ENCODE assay signal across 9 cellular contexts in genomic region chr1:114353233-114353632, GRCh38.
DNase-seq lines count a peak whose midpoint lies in the region; ATAC-seq and TF ChIP-seq lines count a peak whose summit lies in the region.
"Had no signal": no experiment of that assay in that cellular context is flagged by ENCODE, and none has a peak within 500 bp of the region (broad histone marks: within the 10 kb centered on the region; RNA-seq: fewer than 3 reads in every experiment).

No MANE protein-coding gene starts in this region.

- POLR2A ChIA-PET in CD4-positive, alpha-beta T cell (lab: Charles Lee) = no interaction called here
- POLR2A ChIA-PET in PC-3 (lab: Charles Lee; ENCODE audit: unreplicated experiment) = no interaction called here

- H3K4me3 Mint-ChIP-seq in CD4-positive, alpha-beta T cell = no peak overlapping the region
- H3K4me3 Mint-ChIP-seq in CD14-positive monocyte = no peak overlapping the region
- H3K4me3 Mint-ChIP-seq: neural crest cell had no signal

- CTCF ChIA-PET in CD4-positive, alpha-beta T cell (lab: Charles Lee) = no interaction called here
- CTCF ChIA-PET in PC-3 (lab: Charles Lee) = no interaction called here

- no peaks in the 10 kb centered on the region for H4K20me1 ChIP-seq in PC-3 (ENCODE audit: low read length)

- peak in 1 of 10 experiments; percentile 16 for DNase-seq in CD4-positive, alpha-beta T cell
- DNase-seq in PC-3 (peak; percentile 38), foreskin fibroblast (peak; percentile 35 to 55), skeletal muscle cell (ENCODE audit: low read depth) (peak; percentile 84), T-helper 1 cell (no peak), CD14-positive monocyte (ENCODE audit: low spot score) (no peak)

- peaks cover 17% of the 10 kb centered on the region for H3K4me1 Mint-ChIP-seq in CD4-positive, alpha-beta T cell (ENCODE audit: low read depth)
- peaks cover 41% of the 10 kb centered on the region for H3K4me1 Mint-ChIP-seq in CD14-positive monocyte
- H3K4me1 Mint-ChIP-seq: neural crest cell had no signal

- H3K27me3 Mint-ChIP-seq in CD4-positive, alpha-beta T cell = no peaks in the 10 kb centered on the region
- H3K27me3 Mint-ChIP-seq in CD14-positive monocyte (ENCODE audit: low read depth in 3 of 3) = peaks cover 0 to 4% (median 2%) of the 10 kb centered on the region in 3 donors

- H2AFZ ChIP-seq in PC-3 (ENCODE audit: low read length) = no peak overlapping the region

- BruUV-seq in PC-3 (replicated peaks; lab: Mats Ljungman, UMichigan) = no TSS peak

- no peaks in the 10 kb centered on the region for H3K27me3 ChIP-seq in CD4-positive, alpha-beta T cell (ENCODE audit: control insufficient read depth, insufficient read depth, low read length)
- H3K27me3 ChIP-seq in PC-3 (ENCODE audit: low read length) = no peaks in the 10 kb centered on the region

- no peak overlapping the region for H3K27ac ChIP-seq in CD4-positive, alpha-beta T cell (ENCODE audit: low read depth, low read length)
- no peak overlapping the region for H3K27ac ChIP-seq in PC-3 (ENCODE audit: low read length)

- no peaks in the 10 kb centered on the region for H3K36me3 Mint-ChIP-seq in CD4-positive, alpha-beta T cell (ENCODE audit: low read depth)
- no peaks in the 10 kb centered on the region for H3K36me3 Mint-ChIP-seq in CD14-positive monocyte

- intact Hi-C loops in CD4-positive, alpha-beta T cell (cut with DNase I, micrococcal nuclease) = no loop called here
- intact Hi-C loops in PC-3 (cut with micrococcal nuclease) (no loop called here), CD14-positive monocyte (cut with micrococcal nuclease) (no loop called here)

- no peaks in the 10 kb centered on the region for H3K36me3 ChIP-seq in PC-3 (ENCODE audit: low read depth, low read length)

- no peaks in the 10 kb centered on the region for H3K79me2 ChIP-seq in PC-3 (ENCODE audit: low read length)

- no peaks in the 10 kb centered on the region for H3K9me3 ChIP-seq in CD4-positive, alpha-beta T cell (ENCODE audit: control insufficient read depth, low read length)
- no peaks in the 10 kb centered on the region for H3K9me3 ChIP-seq in PC-3 (ENCODE audit: low read length)

- H3F3A ChIP-seq in PC-3 (ENCODE audit: low read length, unreplicated experiment) = no peaks in the 10 kb centered on the region

- no peak for TF ChIP-seq CTCF in CD4-positive, alpha-beta T cell (IDR thresholded peaks at IDR 0.05)
- TF ChIP-seq CTCF in PC-3 (conservative IDR thresholded peaks at IDR 0.05; ENCODE audit: low read depth, low read length) = no peak
- TF ChIP-seq CTCF in foreskin fibroblast (IDR thresholded peaks at IDR 0.05; ENCODE audit: low read depth, low read length) = no peak
- no peak for TF ChIP-seq CTCF in CD14-positive monocyte (IDR thresholded peaks at IDR 0.05)

- no peaks in the 10 kb centered on the region for H3K4me1 ChIP-seq in PC-3 (ENCODE audit: insufficient read depth, low read length)

- H3K9ac ChIP-seq in PC-3 (ENCODE audit: low read length) = no peak overlapping the region

- peak; percentile 49 for ATAC-seq in CD4-positive, alpha-beta T cell (ENCODE audit: poor library complexity)
- ATAC-seq in HG03095 (IDR thresholded peaks at IDR 0.05; ENCODE audit: unreplicated experiment) (peak; percentile 49), PC-3 (peak; percentile 54), HG03045 (IDR thresholded peaks at IDR 0.05; ENCODE audit: unreplicated experiment) (no peak)

- H3K27ac Mint-ChIP-seq in CD4-positive, alpha-beta T cell = peak overlapping the region; percentile 37
- H3K27ac Mint-ChIP-seq in CD14-positive monocyte = peak overlapping the region in 3 of 7 donors; percentile 6 to 59 (median 12)

- H3K4me3 ChIP-seq in PC-3 (ENCODE audit: low read length) (no peak overlapping the region), foreskin fibroblast (ENCODE audit: low read depth in 1 of 2, low read length in 2 of 2) (no peak overlapping the region), skeletal muscle cell (ENCODE audit: low read depth, low read length) (no peak overlapping the region)

- no peak overlapping the region for H3K4me2 ChIP-seq in PC-3 (ENCODE audit: low read length)

- H3K9me2 ChIP-seq in PC-3 (replicated peaks; ENCODE audit: low read length) = 0 out of 2 replicates have a peak, but pooled peaks cover 3% of the 10 kb centered on the region

- no peaks in the 10 kb centered on the region for H3K9me3 Mint-ChIP-seq in CD4-positive, alpha-beta T cell
- peaks cover 0 to 8% (median 0%) of the 10 kb centered on the region in 7 donors for H3K9me3 Mint-ChIP-seq in CD14-positive monocyte
- H3K9me3 Mint-ChIP-seq: neural crest cell had no signal

Comparison
In these comparisons a context has a peak if more than half of its experiments do, and no peak if none do; other contexts are left out.
1. DNase-seq: peak in PC-3 (single experiment), foreskin fibroblast (2 of 2) and skeletal muscle cell (single experiment); none in T-helper 1 cell (0 of 5) and CD14-positive monocyte (single experiment).